In genomic region chr17:14236032-14236431, GRCh38 we compare ENCODE assay signal across 7 cellular contexts. TPM values are rescaled to one million over a fixed set of nuclear protein-coding genes. Genes with fewer than 3 reads are reported as not detected.
"Had no signal": no experiment of that assay in that cellular context is flagged by ENCODE, and none has a peak within 500 bp of the region (broad histone marks: within the 10 kb centered on the region; RNA-seq: fewer than 3 reads in every experiment).

No MANE protein-coding gene starts in this region.

RNA-seq across cellular contexts. Expression of gene CDRT15, which starts 0.6 kb away (rescaled TPM):
- total RNA-seq: GM23248, H4, H7, HepG2, HFFc6, HT1080 had no signal
- polyA plus RNA-seq: GM23248, HepG2, IgD-negative memory B cell had no signal
